Comparison of ENCODE assay signal across 10 cellular contexts in the genomic region with DNA sequence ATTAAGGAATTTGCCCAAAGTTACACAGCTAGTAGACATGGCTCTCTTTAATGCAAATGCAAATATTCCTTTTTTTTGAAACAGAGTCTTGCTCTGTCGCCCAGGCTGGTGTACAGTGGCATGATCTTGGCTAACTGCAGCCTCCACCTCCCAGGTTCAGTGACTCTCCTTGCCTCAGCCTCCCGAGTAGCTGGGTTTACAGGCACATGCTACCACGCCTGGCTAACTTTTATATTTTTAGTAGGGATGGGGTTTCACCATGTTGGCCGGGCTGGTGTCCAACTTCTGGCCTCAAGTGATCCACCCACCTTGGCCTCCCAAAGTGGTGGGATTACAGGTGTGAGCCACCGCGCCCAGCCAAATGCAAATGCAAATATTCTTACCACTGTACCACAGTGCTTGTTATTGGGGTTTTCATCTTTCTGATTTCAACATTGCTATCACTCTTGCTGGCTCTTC. TPM values are rescaled to one million over a fixed set of nuclear protein-coding genes. Genes with fewer than 3 reads are reported as not detected.
DNase-seq lines count a peak whose midpoint lies in the region; ATAC-seq and TF ChIP-seq lines count a peak whose summit lies in the region.
"Had no signal": no experiment of that assay in that cellular context is flagged by ENCODE, and none has a peak within 500 bp of the region (broad histone marks: within the 10 kb centered on the region; RNA-seq: fewer than 3 reads in every experiment).

No MANE protein-coding gene starts in this region.

- TF ChIP-seq CTCF in GM12864 (IDR thresholded peaks at IDR 0.05; ENCODE audit: low read depth, low read length, missing control alignments): no peak
- TF ChIP-seq CTCF in spleen (IDR thresholded peaks at IDR 0.05 in 8 of 11, conservative IDR thresholded peaks at IDR 0.05 in 3 of 11): no peak

- in situ Hi-C loops in GM23248 (cut with MboI): no loop called here

- no peak overlapping the region for H3K27ac Mint-ChIP-seq in activated naive CD8-positive, alpha-beta T cell treated with anti-CD3 and anti-CD28 coated beads, Interleukin-2, amount 50 U/mL, for 24 hours
- no peak overlapping the region for H3K27ac Mint-ChIP-seq in activated naive CD4-positive, alpha-beta T cell treated with anti-CD3 and anti-CD28 coated beads for 36 hours

- H3K9me2 ChIP-seq in GM23248 (ENCODE audit: insufficient read depth): no peaks in the 10 kb centered on the region

- H3K27me3 ChIP-seq in spleen (replicated peaks in 1 of 7): no peaks in the 10 kb centered on the region
- no peaks in the 10 kb centered on the region for H3K27me3 ChIP-seq in GM23248 (replicated peaks; ENCODE audit: insufficient read depth)

- peaks cover 49% of the 10 kb centered on the region for H3K4me1 Mint-ChIP-seq in activated naive CD8-positive, alpha-beta T cell treated with anti-CD3 and anti-CD28 coated beads, Interleukin-2, amount 50 U/mL, for 24 hours
- peaks cover 21% of the 10 kb centered on the region for H3K4me1 Mint-ChIP-seq in activated naive CD4-positive, alpha-beta T cell treated with anti-CD3 and anti-CD28 coated beads for 36 hours (ENCODE audit: low read depth)

- H3K36me3 ChIP-seq in spleen (peaks cover 0 to 48% (median 23%) of the 10 kb centered on the region in 6 donors), GM23248 (ENCODE audit: low read depth) (no peaks in the 10 kb centered on the region)

- H3K79me2 ChIP-seq in GM23248 (ENCODE audit: insufficient read depth): no peaks in the 10 kb centered on the region

- no peaks in the 10 kb centered on the region for H4K20me1 ChIP-seq in GM23248 (ENCODE audit: insufficient read depth)

- H3K4me1 ChIP-seq in spleen (peaks cover 24 to 100% (median 55%) of the 10 kb centered on the region in 6 donors), GM23248 (ENCODE audit: insufficient read depth) (peaks cover 16% of the 10 kb centered on the region)

- H2AFZ ChIP-seq in GM23248: no peak overlapping the region

- peak overlapping the region; percentile 13; the same call in 1 of the 2 replicates for H3K4me3 ChIP-seq in GM12864 (ENCODE audit: low read depth, low read length)
- peak overlapping the region; percentile 66 to 92 (median 82) for H3K4me3 ChIP-seq in spleen
- H3K4me3 ChIP-seq in GM23248: no peak overlapping the region

- no peak overlapping the region for H3K9ac ChIP-seq in GM23248

- whole genome bisulfite sequencing in spleen, 5 donors: 60 to 67% (median 62%) methylated on average over 6 of the region's 6 CpGs
- WGBS in GM23248 (ENCODE audit: low coverage in 1 of 2, low lambda C conversion rate in 2 of 2, missing lambda C conversion rate in 2 of 2), 2 experiments: 79 to 82% methylated on average over 6 of the region's 6 CpGs

- ATAC-seq in activated naive CD8-positive, alpha-beta T cell treated with anti-CD3 and anti-CD28 coated beads, Interleukin-2, amount 50 U/mL, for 24 hours: no peak
- no peak for ATAC-seq in left lobe of liver

- peak overlapping the region in 7 of 8 donors; percentile 41 to 95 (median 89) for H3K27ac ChIP-seq in spleen
- H3K27ac ChIP-seq in GM23248: no peak overlapping the region

- H3K36me3 Mint-ChIP-seq in activated naive CD8-positive, alpha-beta T cell treated with anti-CD3 and anti-CD28 coated beads, Interleukin-2, amount 50 U/mL, for 24 hours (ENCODE audit: low read depth): peaks cover 2% of the 10 kb centered on the region
- no peaks in the 10 kb centered on the region for H3K36me3 Mint-ChIP-seq in activated naive CD4-positive, alpha-beta T cell treated with anti-CD3 and anti-CD28 coated beads for 36 hours (ENCODE audit: low read depth)

- CTCF ChIA-PET in activated naive CD4-positive, alpha-beta T cell treated with anti-CD3 and anti-CD28 coated beads for 36 hours (lab: Charles Lee): interaction anchor here (0.7 kb wide), 1 partner anchor 85 kb away, joined by 3 read pairs; no protein-coding TSS in a partner anchor

- H3K9me3 ChIP-seq in spleen: no peaks in the 10 kb centered on the region
- H3K9me3 ChIP-seq in GM23248 (ENCODE audit: low read depth): no peaks in the 10 kb centered on the region

- no peak overlapping the region for H3K4me2 ChIP-seq in GM23248 (ENCODE audit: unreplicated experiment)

- H3K9me3 Mint-ChIP-seq in activated naive CD8-positive, alpha-beta T cell treated with anti-CD3 and anti-CD28 coated beads, Interleukin-2, amount 50 U/mL, for 24 hours: no peaks in the 10 kb centered on the region
- no peaks in the 10 kb centered on the region for H3K9me3 Mint-ChIP-seq in activated naive CD4-positive, alpha-beta T cell treated with anti-CD3 and anti-CD28 coated beads for 36 hours

- no peak for TF ChIP-seq POLR2A in spleen (IDR thresholded peaks at IDR 0.05)

- no peaks in the 10 kb centered on the region for H3K27me3 Mint-ChIP-seq in activated naive CD8-positive, alpha-beta T cell treated with anti-CD3 and anti-CD28 coated beads, Interleukin-2, amount 50 U/mL, for 24 hours
- H3K27me3 Mint-ChIP-seq in activated naive CD4-positive, alpha-beta T cell treated with anti-CD3 and anti-CD28 coated beads for 36 hours (ENCODE audit: low read depth): no peaks in the 10 kb centered on the region

- H3K4me3 Mint-ChIP-seq in activated naive CD8-positive, alpha-beta T cell treated with anti-CD3 and anti-CD28 coated beads, Interleukin-2, amount 50 U/mL, for 24 hours: peak overlapping the region; percentile 40
- H3K4me3 Mint-ChIP-seq in activated naive CD4-positive, alpha-beta T cell treated with anti-CD3 and anti-CD28 coated beads for 36 hours: no peak overlapping the region

- peaks cover 9% of the 10 kb centered on the region; the same call in 1 of the 2 replicates for H3F3A ChIP-seq in GM23248 (ENCODE audit: insufficient read depth)

- no peak for DNase-seq in GM12864 (ENCODE audit: low read depth)
- DNase-seq in activated naive CD8-positive, alpha-beta T cell treated with anti-CD3 and anti-CD28 coated beads, Interleukin-2, amount 50 U/mL, for 24 hours: no peak
- DNase-seq in left lobe of liver (ENCODE audit: low spot score): peak; percentile 53
- DNase-seq in spleen: no peak
- DNase-seq in GM23248: no peak
- no peak for DNase-seq in T-helper 2 cell
- no peak for DNase-seq in stimulated activated CD8-positive, alpha-beta memory T cell treated with anti-CD3 and anti-CD28 coated beads, Interleukin-4, amount 100 ng/mL, for 48 hours
- no peak for DNase-seq in activated naive CD4-positive, alpha-beta T cell treated with anti-CD3 and anti-CD28 coated beads for 36 hours
- DNase-seq: DMS153 had no signal

- intact Hi-C loops in spleen (cut with DNase I; ENCODE audit: low total_unique reads): loop anchor here (10.0 kb wide), 2 partner anchors 57 to 163 kb away; partner anchors contain the start of gene ATF1
- intact Hi-C loops in activated naive CD4-positive, alpha-beta T cell treated with anti-CD3 and anti-CD28 coated beads for 36 hours (cut with micrococcal nuclease): no loop called here

RNA-seq across cellular contexts. Expression of gene HIGD1C, which starts 24.5 kb away (rescaled TPM):
- total RNA-seq in left lobe of liver: not detected
- total RNA-seq in spleen: not detected
- not detected for polyA plus RNA-seq in spleen
- not detected in 2 replicates for total RNA-seq in GM23248 (2014; rRNA removed; shearing (Covaris generic))
- not detected in 2 replicates for polyA plus RNA-seq in GM23248 (2016; fragmentation: Nextera tagmentation; extraction: Ambion mirVana)
- not detected for total RNA-seq in activated naive CD4-positive, alpha-beta T cell treated with anti-CD3 and anti-CD28 coated beads for 36 hours
- total RNA-seq: mucosa of gallbladder had no signal
